2 cellular contexts compared by ENCODE assay signal in genomic region chr3:170232266-170232665, GRCh38.
TF ChIP-seq lines count a peak whose summit lies in the region.

No MANE protein-coding gene starts in this region.

TF ChIP-seq in GM23338, 12 proteins besides CTCF, POLR2A, EP300 and RAD21:
- TF ChIP-seq POLR2AphosphoS5 (IDR thresholded peaks at IDR 0.05; ENCODE audit: low read depth) (no peak), ZNF462 (CRISPR knock-in tag; IDR thresholded peaks at IDR 0.05) (no peak), ZNF114 (CRISPR knock-in tag; IDR thresholded peaks at IDR 0.05) (no peak), EZH2 (IDR thresholded peaks at IDR 0.05; ENCODE audit: low read depth, unreplicated experiment) (no peak), STAT1 (IDR thresholded peaks at IDR 0.05; ENCODE audit: unreplicated experiment) (no peak), REST (IDR thresholded peaks at IDR 0.05; ENCODE audit: unreplicated experiment) (no peak), EZH2phosphoT487 (IDR thresholded peaks at IDR 0.05; ENCODE audit: unreplicated experiment) (no peak), CREB1 (CRISPR knock-in tag; IDR thresholded peaks at IDR 0.05; ENCODE audit: low read depth) (no peak)

TF ChIP-seq in GM12878, 131 proteins besides CTCF, POLR2A, EP300 and RAD21:
- TF ChIP-seq BHLHE40 (IDR thresholded peaks at IDR 0.05; ENCODE audit: borderline replicate concordance in 1 of 2, low read depth in 2 of 2, low read length in 1 of 2), result no peak
- TF ChIP-seq HSF1 (IDR thresholded peaks at IDR 0.05; ENCODE audit: low read depth, low read length), result no peak
- TF ChIP-seq E2F4 (IDR thresholded peaks at IDR 0.05; ENCODE audit: low read depth, low read length), result no peak
- no peak for TF ChIP-seq MEF2B (IDR thresholded peaks at IDR 0.05; ENCODE audit: partially characterized antibody, poor library complexity, severe bottlenecking)
- TF ChIP-seq RBBP5 (conservative IDR thresholded peaks at IDR 0.05), result no peak
- no peak for TF ChIP-seq NBN (IDR thresholded peaks at IDR 0.05)
- no peak for TF ChIP-seq USF1 (IDR thresholded peaks at IDR 0.05; ENCODE audit: borderline replicate concordance, extremely low read length, insufficient read depth, low read depth, low read length)
- TF ChIP-seq MYC (IDR thresholded peaks at IDR 0.05; ENCODE audit: insufficient read depth, insufficient read length, insufficient replicate concordance, low read length, severe bottlenecking), result no peak
- no peak for TF ChIP-seq SIX5 (IDR thresholded peaks at IDR 0.05; ENCODE audit: low read depth, low read length, severe bottlenecking)
- TF ChIP-seq ZBTB40 (IDR thresholded peaks at IDR 0.05; ENCODE audit: borderline replicate concordance), result no peak
- no peak for TF ChIP-seq YBX1 (IDR thresholded peaks at IDR 0.05)
- TF ChIP-seq IRF5 (IDR thresholded peaks at IDR 0.05; ENCODE audit: borderline replicate concordance), result no peak
- TF ChIP-seq BCLAF1 (IDR thresholded peaks at IDR 0.05), result no peak
- no peak for TF ChIP-seq TCF7 (IDR thresholded peaks at IDR 0.05; ENCODE audit: borderline replicate concordance)
- no peak for TF ChIP-seq FOXK2 (IDR thresholded peaks at IDR 0.05)
- no peak for TF ChIP-seq KLF5 (IDR thresholded peaks at IDR 0.05; ENCODE audit: partially characterized antibody)
- TF ChIP-seq ZSCAN29 (IDR thresholded peaks at IDR 0.05), result no peak
- TF ChIP-seq HDGF (IDR thresholded peaks at IDR 0.05), result no peak
- TF ChIP-seq IRF4 (IDR thresholded peaks at IDR 0.05; ENCODE audit: low read depth, low read length), result no peak
- TF ChIP-seq IKZF2 (IDR thresholded peaks at IDR 0.05), result no peak
